In genomic region chr20:51318058-51318960, GRCh38 we compare ENCODE assay signal across 8 cellular contexts.
DNase-seq lines count a peak whose midpoint lies in the region; ATAC-seq and TF ChIP-seq lines count a peak whose summit lies in the region.

No MANE protein-coding gene starts in this region.

- H3K9me3 ChIP-seq in cardiac muscle cell (ENCODE audit: low read depth) (no peaks in the 10 kb centered on the region), iPS-20b (ENCODE audit: insufficient read depth, low read depth, low read length) (no peaks in the 10 kb centered on the region)

- H3K4me3 ChIP-seq in cardiac muscle cell (no peak overlapping the region), iPS-20b (ENCODE audit: low read length) (no peak overlapping the region)

- 0 out of 2 replicates have a peak overlapping the region, but pooled peaks have one; percentile 30 for H3K9ac ChIP-seq in iPS-20b (ENCODE audit: low read depth, low read length)

- H3K27ac ChIP-seq in cardiac muscle cell: no peak overlapping the region
- no peak overlapping the region for H3K27ac ChIP-seq in iPS-20b (ENCODE audit: low read length)

- intact Hi-C loops in cardiac septum (cut with DNase I): no loop called here

- H3K27me3 ChIP-seq in cardiac muscle cell (no peaks in the 10 kb centered on the region), iPS-20b (ENCODE audit: insufficient read depth, low read length) (peaks cover 5% of the 10 kb centered on the region; the same call in 1 of the 2 replicates)

- in situ Hi-C loops in SK-MEL-5 (cut with HindIII; ENCODE audit: low pct_unique_long_range_greater_than_20kb, low sequenced_read_pairs): loop anchor here (25.0 kb wide), 1 partner anchor 331 kb away; no protein-coding TSS in a partner anchor

- TF ChIP-seq CTCF in cardiac muscle cell (IDR thresholded peaks at IDR 0.05; ENCODE audit: low read depth, low read length): peak; percentile 75

- H3K36me3 ChIP-seq in cardiac muscle cell: no peaks in the 10 kb centered on the region
- H3K36me3 ChIP-seq in iPS-20b (ENCODE audit: insufficient read depth, low read depth, low read length): no peaks in the 10 kb centered on the region

- DNase-seq in cardiac muscle cell (ENCODE audit: low read depth in 1 of 2, low spot score in 1 of 2): peak; percentile 58 to 84
- DNase-seq in cardiac septum (ENCODE audit: low spot score): no peak
- peak; percentile 60 for DNase-seq in SK-MEL-5 (ENCODE audit: low read depth, low spot score)
- peak; percentile 60 for DNase-seq in activated naive CD4-positive, alpha-beta T cell treated with Interleukin-2 at 50 U/mL for 16 hours
- peak in 2 of 3 experiments; percentile 16 for DNase-seq in stimulated activated CD4-positive, alpha-beta T cell treated with anti-CD3 and anti-CD28 coated beads, TNF-alpha, amount 100 ng/mL, for 4 hours (ENCODE audit: low read depth in 3 of 3)

- no peaks in the 10 kb centered on the region for H3K4me1 ChIP-seq in cardiac muscle cell (ENCODE audit: low read depth)
- H3K4me1 ChIP-seq in iPS-20b (ENCODE audit: insufficient read depth, low read length): peaks cover 5% of the 10 kb centered on the region; the same call in 1 of the 2 replicates

- ATAC-seq in GM19467 (IDR thresholded peaks at IDR 0.05; ENCODE audit: unreplicated experiment) (no peak), GM18867 (IDR thresholded peaks at IDR 0.05; ENCODE audit: unreplicated experiment) (no peak)
